ENCODE assay signal across 22 cellular contexts in the genomic region with DNA sequence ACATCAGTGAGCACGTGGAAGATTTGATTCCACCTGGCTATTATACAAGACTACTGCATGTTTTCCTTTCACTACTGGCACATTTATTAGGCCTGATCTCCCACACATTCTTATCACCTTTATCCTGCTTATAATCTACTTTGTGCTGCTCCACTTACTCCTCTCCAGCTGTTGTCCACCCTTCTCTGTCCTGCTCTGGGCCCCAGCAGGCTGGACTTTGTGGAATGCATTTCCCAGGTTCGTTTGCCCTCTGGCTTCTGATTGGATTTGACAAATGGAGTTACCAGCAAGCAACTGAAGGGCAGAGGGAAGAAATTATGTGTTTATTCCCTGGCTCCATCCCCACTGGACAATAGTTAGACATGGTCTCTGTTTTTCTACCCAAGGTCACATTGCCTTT.
DNase-seq lines count a peak whose midpoint lies in the region; ATAC-seq and TF ChIP-seq lines count a peak whose summit lies in the region.
"Had no signal": no experiment of that assay in that cellular context is flagged by ENCODE, and none has a peak within 500 bp of the region (broad histone marks: within the 10 kb centered on the region; RNA-seq: fewer than 3 reads in every experiment).

No MANE protein-coding gene starts in this region.

- H3K27me3 Mint-ChIP-seq in MCF 10A (ENCODE audit: insufficient read depth, unreplicated experiment) (no peaks in the 10 kb centered on the region), neural progenitor cell (ENCODE audit: insufficient read depth, low read depth) (peaks cover 2% of the 10 kb centered on the region)
- H3K27me3 Mint-ChIP-seq in T-helper 2 cell treated with Interferon-gamma antibody and Interleukin-4, amounts not matched to agents 5 μg/mL and 100 μg/mL, for 36 hours (ENCODE audit: low read depth) = no peaks in the 10 kb centered on the region

- no peak for ATAC-seq in GM18909 (IDR thresholded peaks at IDR 0.05; ENCODE audit: poor library complexity, unreplicated experiment)
- ATAC-seq: HepG2, K562 had no signal

- in situ Hi-C loops in mammary epithelial cell (cut with MboI; ENCODE audit: low sequenced_read_pairs in 2 of 2) = no loop called here

- CTCF ChIA-PET in mammary epithelial cell (lab: Charles Lee; ENCODE audit: low non-redundant PET) (no interaction called here), MCF 10A (lab: Yijun Ruan, JAX) (interaction anchor here (0.7 to 1.2 kb wide), 2 partner anchors 9 to 780 kb away, joined by 3 to 4 read pairs; no protein-coding TSS in a partner anchor), SK-N-SH (lab: Yijun Ruan, JAX) (interaction anchor here (1.1 to 1.2 kb wide), 2 partner anchors 12 to 723 kb away, joined by 4 to 7 read pairs; no protein-coding TSS in a partner anchor)

- no peaks in the 10 kb centered on the region for H3K4me1 Mint-ChIP-seq in MCF 10A (ENCODE audit: insufficient read depth, unreplicated experiment)
- peaks cover 11% of the 10 kb centered on the region for H3K4me1 Mint-ChIP-seq in neural progenitor cell
- H3K4me1 Mint-ChIP-seq in T-helper 2 cell treated with Interferon-gamma antibody and Interleukin-4, amounts not matched to agents 5 μg/mL and 100 μg/mL, for 36 hours (ENCODE audit: low read depth) = no peaks in the 10 kb centered on the region
- H3K4me1 Mint-ChIP-seq: CD14-positive monocyte; CD8-positive, alpha-beta memory T cell had no signal

- H4K20me1 ChIP-seq in mammary epithelial cell (ENCODE audit: insufficient read depth, low read length) (no peaks in the 10 kb centered on the region), SK-N-SH (ENCODE audit: insufficient read depth) (no peaks in the 10 kb centered on the region), neural progenitor cell (ENCODE audit: low read depth) (no peaks in the 10 kb centered on the region)

- POLR2A ChIA-PET in MCF 10A (lab: Yijun Ruan, JAX) (no interaction called here), SK-N-SH (lab: Yijun Ruan, JAX) (no interaction called here)

- H3K4me3 ChIP-seq in mammary epithelial cell (replicated peaks in 1 of 3; ENCODE audit: insufficient read depth in 1 of 3, low read depth in 2 of 3, low read length in 3 of 3) = no peak overlapping the region
- no peak overlapping the region for H3K4me3 ChIP-seq in SK-N-SH (ENCODE audit: low read depth in 2 of 2, low read length in 1 of 2)
- H3K4me3 ChIP-seq in neural progenitor cell = no peak overlapping the region
- H3K4me3 ChIP-seq: K562, MG63 had no signal

- H3K9me3 ChIP-seq in mammary epithelial cell (replicated peaks; ENCODE audit: insufficient read depth, low read length) (no peaks in the 10 kb centered on the region), SK-N-SH (no peaks in the 10 kb centered on the region), neural progenitor cell (ENCODE audit: low read depth) (no peaks in the 10 kb centered on the region)
- H3K9me3 ChIP-seq: BE2C, MG63 had no signal

- dilution Hi-C loops in mammary epithelial cell (cut with HindIII; ENCODE audit: low sequenced_read_pairs) = no loop called here

- TF ChIP-seq EP300 in SK-N-SH (IDR thresholded peaks at IDR 0.05; ENCODE audit: borderline replicate concordance in 1 of 2, low read depth in 1 of 2, low read length in 1 of 2) = peak in 1 of 2 experiments; percentile 89; a peak in 2 of 4 replicates

- no peaks in the 10 kb centered on the region for H3K36me3 ChIP-seq in mammary epithelial cell (ENCODE audit: insufficient read depth, low read length)
- H3K36me3 ChIP-seq in SK-N-SH (replicated peaks in 1 of 2; ENCODE audit: control insufficient read depth in 1 of 2, insufficient read depth in 2 of 2, low read length in 1 of 2) = no peaks in the 10 kb centered on the region
- no peaks in the 10 kb centered on the region for H3K36me3 ChIP-seq in neural progenitor cell
- H3K36me3 ChIP-seq: BE2C, MG63 had no signal

- H3K9me3 Mint-ChIP-seq in MCF 10A (ENCODE audit: unreplicated experiment) (no peaks in the 10 kb centered on the region), neural progenitor cell (peaks cover 7% of the 10 kb centered on the region)
- no peaks in the 10 kb centered on the region for H3K9me3 Mint-ChIP-seq in T-helper 2 cell treated with Interferon-gamma antibody and Interleukin-4, amounts not matched to agents 5 μg/mL and 100 μg/mL, for 36 hours

- no peaks in the 10 kb centered on the region for H3K36me3 Mint-ChIP-seq in MCF 10A (ENCODE audit: insufficient read depth, unreplicated experiment)
- H3K36me3 Mint-ChIP-seq in neural progenitor cell = no peaks in the 10 kb centered on the region
- no peaks in the 10 kb centered on the region for H3K36me3 Mint-ChIP-seq in T-helper 2 cell treated with Interferon-gamma antibody and Interleukin-4, amounts not matched to agents 5 μg/mL and 100 μg/mL, for 36 hours (ENCODE audit: low read depth)
- H3K36me3 Mint-ChIP-seq: CD14-positive monocyte; CD8-positive, alpha-beta memory T cell had no signal

- 46% methylated on average over 2 of the region's 2 CpGs for WGBS in mammary epithelial cell (ENCODE audit: low coverage, missing lambda C conversion rate)
- WGBS in SK-N-SH (ENCODE audit: low lambda C conversion rate) = 22% methylated on average over 2 of the region's 2 CpGs

- H3K4me3 Mint-ChIP-seq in MCF 10A (ENCODE audit: unreplicated experiment) = no peak overlapping the region
- H3K4me3 Mint-ChIP-seq in neural progenitor cell = no peak overlapping the region
- no peak overlapping the region for H3K4me3 Mint-ChIP-seq in T-helper 2 cell treated with Interferon-gamma antibody and Interleukin-4, amounts not matched to agents 5 μg/mL and 100 μg/mL, for 36 hours
- H3K4me3 Mint-ChIP-seq: CD14-positive monocyte; CD8-positive, alpha-beta memory T cell had no signal

- H3K9me2 ChIP-seq in SK-N-SH = no peaks in the 10 kb centered on the region; the same call in 1 of the 2 replicates

- H3K79me2 ChIP-seq in mammary epithelial cell (ENCODE audit: insufficient read depth, low read length) = no peaks in the 10 kb centered on the region
- no peaks in the 10 kb centered on the region for H3K79me2 ChIP-seq in SK-N-SH (ENCODE audit: insufficient read depth)
- no peaks in the 10 kb centered on the region for H3K79me2 ChIP-seq in neural progenitor cell (ENCODE audit: low read depth)

- intact Hi-C loops in mammary epithelial cell (cut with micrococcal nuclease) = no loop called here
- intact Hi-C loops in MCF 10A (cut with micrococcal nuclease) = no loop called here

- H2AFZ ChIP-seq in mammary epithelial cell (ENCODE audit: low read depth, low read length) = peak overlapping the region; percentile 8
- no peak overlapping the region for H2AFZ ChIP-seq in SK-N-SH (ENCODE audit: low read depth)
- no peak overlapping the region for H2AFZ ChIP-seq in neural progenitor cell (replicated peaks)

- H3F3A ChIP-seq in SK-N-SH (replicated peaks; ENCODE audit: insufficient read depth) (no peaks in the 10 kb centered on the region), neural progenitor cell (ENCODE audit: low read depth) (no peaks in the 10 kb centered on the region)

- no peak overlapping the region for H3K27ac Mint-ChIP-seq in MCF 10A (ENCODE audit: low read depth, unreplicated experiment)
- no peak overlapping the region for H3K27ac Mint-ChIP-seq in neural progenitor cell
- no peak overlapping the region for H3K27ac Mint-ChIP-seq in T-helper 2 cell treated with Interferon-gamma antibody and Interleukin-4, amounts not matched to agents 5 μg/mL and 100 μg/mL, for 36 hours
- H3K27ac Mint-ChIP-seq: CD14-positive monocyte had no signal

- BruUV-seq in mammary epithelial cell (replicated peaks; lab: Mats Ljungman, UMichigan) (no TSS peak), MCF 10A (replicated peaks; lab: Mats Ljungman, UMichigan) (no TSS peak)

- H3K9ac ChIP-seq in mammary epithelial cell (ENCODE audit: insufficient read depth, low read length) (no peak overlapping the region), SK-N-SH (no peak overlapping the region), neural progenitor cell (no peak overlapping the region)

- H3K4me1 ChIP-seq in mammary epithelial cell (ENCODE audit: insufficient read depth, low read length) (no peaks in the 10 kb centered on the region), SK-N-SH (ENCODE audit: control insufficient read depth in 1 of 2, insufficient read depth in 2 of 2, low read depth in 1 of 2, low read length in 1 of 2) (peaks cover 0 to 11% of the 10 kb centered on the region in 2 experiments; a peak in 2 of 4 replicates), neural progenitor cell (peaks cover 18% of the 10 kb centered on the region)
- H3K4me1 ChIP-seq: BE2C had no signal

- H3K27ac ChIP-seq in mammary epithelial cell (ENCODE audit: insufficient read depth, low read depth, low read length) (no peak overlapping the region), SK-N-SH (ENCODE audit: low read depth in 2 of 2, low read length in 1 of 2) (peak overlapping the region in 1 of 2 experiments; percentile 81; a peak in 2 of 4 replicates), neural progenitor cell (no peak overlapping the region)

- DNase-seq in mammary epithelial cell (no peak), MCF 10A (ENCODE audit: unreplicated experiment) (no peak), SK-N-SH (no peak), neural progenitor cell (ENCODE audit: low spot score) (peak; percentile 47), NCI-H2081 treated with DMSO at 0.1 percent for 48 hours (lab: John Stamatoyannopoulos, UW) (no peak)
- DNase-seq in T-helper 2 cell treated with Interferon-gamma antibody and Interleukin-4, amounts not matched to agents 5 μg/mL and 100 μg/mL, for 36 hours (ENCODE audit: low spot score) = no peak
- DNase-seq: 8988T; ACHN; BE2C; CD8-positive, alpha-beta memory T cell; H7; MG63; NCI-H1105 treated with DMSO at 0.1 percent for 48 hours; NCI-H146; NCI-H1930; NCI-H446 treated with DMSO at 0.1 percent for 48 hours; NCI-H69; SIG-M5 had no signal

- H3K27me3 ChIP-seq in mammary epithelial cell (ENCODE audit: insufficient read depth, low read length) (no peaks in the 10 kb centered on the region), SK-N-SH (ENCODE audit: insufficient read depth) (no peaks in the 10 kb centered on the region), neural progenitor cell (no peaks in the 10 kb centered on the region)
- H3K27me3 ChIP-seq: BE2C, MG63 had no signal

- TF ChIP-seq CTCF in mammary epithelial cell (conservative IDR thresholded peaks at IDR 0.05 in 1 of 2, IDR thresholded peaks at IDR 0.05 in 1 of 2; ENCODE audit: extremely low read depth in 1 of 2, insufficient read depth in 1 of 2, low read depth in 1 of 2, low read length in 2 of 2) (no peak), MCF 10A (IDR thresholded peaks at IDR 0.05; ENCODE audit: unreplicated experiment) (no peak), SK-N-SH (IDR thresholded peaks at IDR 0.05) (no peak), neural progenitor cell (IDR thresholded peaks at IDR 0.05) (no peak)

- H3K4me2 ChIP-seq in mammary epithelial cell (ENCODE audit: insufficient read depth, low read depth, low read length) = no peak overlapping the region
- no peak overlapping the region for H3K4me2 ChIP-seq in SK-N-SH
- peak overlapping the region; percentile 36 for H3K4me2 ChIP-seq in neural progenitor cell

- TF ChIP-seq RAD21 in SK-N-SH (IDR thresholded peaks at IDR 0.05; ENCODE audit: low read length) = no peak; the same call in 1 of the 2 replicates

TF ChIP-seq in SK-N-SH, 30 proteins besides CTCF, POLR2A, EP300 and RAD21 (continues in another document):
- no peak for TF ChIP-seq EZH2phosphoT487 (IDR thresholded peaks at IDR 0.05; ENCODE audit: borderline replicate concordance, low read depth)
- TF ChIP-seq RCOR1 (IDR thresholded peaks at IDR 0.05; ENCODE audit: low read length) = peak; percentile 68; the same call in 1 of the 2 replicates
- no peak for TF ChIP-seq MEF2A (IDR thresholded peaks at IDR 0.05; ENCODE audit: borderline replicate concordance, low read depth)
